25 cellular contexts compared by ENCODE assay signal in the genomic region with DNA sequence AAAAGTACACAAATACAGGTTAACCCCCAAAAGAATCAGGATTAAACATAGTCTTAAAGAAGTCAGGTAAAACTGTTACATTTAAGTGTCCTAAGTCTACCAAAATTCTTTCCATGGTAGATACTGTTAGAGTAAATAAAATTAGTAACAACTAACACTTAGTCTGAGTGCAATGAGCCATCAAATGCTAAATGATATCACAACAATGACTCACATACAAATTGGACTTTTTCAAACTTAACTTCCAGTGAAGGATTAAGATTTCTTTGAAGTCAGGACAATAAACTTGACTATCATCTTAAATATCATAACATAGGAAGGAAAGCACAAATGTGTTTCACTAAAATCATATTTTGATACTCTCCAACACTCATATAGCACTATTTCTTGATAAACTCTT. TPM values are rescaled to one million over a fixed set of nuclear protein-coding genes. Genes with fewer than 3 reads are reported as not detected.
DNase-seq lines count a peak whose midpoint lies in the region; ATAC-seq, FAIRE-seq and TF ChIP-seq lines count a peak whose summit lies in the region.
"Had no signal": no experiment of that assay in that cellular context is flagged by ENCODE, and none has a peak within 500 bp of the region (broad histone marks: within the 10 kb centered on the region; RNA-seq: fewer than 3 reads in every experiment).

No MANE protein-coding gene starts in this region.

- no TSS peak for BruUV-seq in MCF 10A (replicated peaks; lab: Mats Ljungman, UMichigan)

- no peaks in the 10 kb centered on the region for H3K27me3 Mint-ChIP-seq in MCF 10A (ENCODE audit: insufficient read depth, unreplicated experiment)
- H3K27me3 Mint-ChIP-seq in stimulated activated naive B cell treated with anti-CD40 and anti-IgM and Interleukin-4, amounts not matched to agents 10 μg/mL and 1 μg/mL and 100 μg/mL, for 72 hours, result no peaks in the 10 kb centered on the region
- H3K27me3 Mint-ChIP-seq: activated T-helper 17 cell treated with anti-CD3 and anti-CD28 coated beads, Interleukin-2, amount 50 U/mL, for 72 hours; naive B cell had no signal

- H3K9me3 ChIP-seq in breast epithelium, result no peaks in the 10 kb centered on the region
- H3K9me3 ChIP-seq: vagina had no signal

- H3K27ac ChIP-seq in breast epithelium, result no peak overlapping the region
- H3K27ac ChIP-seq: KMS-11, vagina had no signal

- TF ChIP-seq POLR2A in breast epithelium (IDR thresholded peaks at IDR 0.05), result no peak

- peak overlapping the region; percentile 8 for H3K27ac Mint-ChIP-seq in MCF 10A (ENCODE audit: low read depth, unreplicated experiment)
- peak overlapping the region; percentile 14 for H3K27ac Mint-ChIP-seq in stimulated activated naive B cell treated with anti-CD40 and anti-IgM and Interleukin-4, amounts not matched to agents 10 μg/mL and 1 μg/mL and 100 μg/mL, for 72 hours
- H3K27ac Mint-ChIP-seq: activated T-helper 17 cell treated with anti-CD3 and anti-CD28 coated beads, Interleukin-2, amount 50 U/mL, for 72 hours; naive B cell had no signal

- H3K36me3 Mint-ChIP-seq in MCF 10A (ENCODE audit: insufficient read depth, unreplicated experiment), result peaks cover 16% of the 10 kb centered on the region
- H3K36me3 Mint-ChIP-seq in stimulated activated naive B cell treated with anti-CD40 and anti-IgM and Interleukin-4, amounts not matched to agents 10 μg/mL and 1 μg/mL and 100 μg/mL, for 72 hours, result peaks cover 17 to 27% of the 10 kb centered on the region in 2 donors

- H3K27me3 ChIP-seq in breast epithelium (no peaks in the 10 kb centered on the region), bronchial epithelial cell (ENCODE audit: control insufficient read depth, insufficient read depth, low read length) (no peaks in the 10 kb centered on the region)
- H3K27me3 ChIP-seq: vagina had no signal

- H3K9me3 Mint-ChIP-seq in MCF 10A (ENCODE audit: unreplicated experiment), result peaks cover 6% of the 10 kb centered on the region
- peaks cover 5 to 7% of the 10 kb centered on the region in 2 donors for H3K9me3 Mint-ChIP-seq in stimulated activated naive B cell treated with anti-CD40 and anti-IgM and Interleukin-4, amounts not matched to agents 10 μg/mL and 1 μg/mL and 100 μg/mL, for 72 hours
- H3K9me3 Mint-ChIP-seq: activated T-helper 17 cell treated with anti-CD3 and anti-CD28 coated beads, Interleukin-2, amount 50 U/mL, for 72 hours had no signal

- ATAC-seq in stimulated activated naive B cell treated with anti-CD40 and anti-IgM and Interleukin-4, amounts not matched to agents 10 μg/mL and 1 μg/mL and 100 μg/mL, for 72 hours (replicated peaks), result no peak
- ATAC-seq in HG02884 (IDR thresholded peaks at IDR 0.05; ENCODE audit: unreplicated experiment) (no peak), HG03196 (IDR thresholded peaks at IDR 0.05; ENCODE audit: unreplicated experiment) (no peak)
- ATAC-seq: activated T-helper 17 cell treated with anti-CD3 and anti-CD28 coated beads, Interleukin-2, amount 50 U/mL, for 72 hours; GM12878; right cardiac atrium had no signal

- H3K4me3 ChIP-seq in breast epithelium (no peak overlapping the region), bronchial epithelial cell (ENCODE audit: low read depth, low read length) (no peak overlapping the region)
- H3K4me3 ChIP-seq: GM12878, vagina had no signal

- intact Hi-C loops in MCF 10A (cut with micrococcal nuclease), result no loop called here
- intact Hi-C loops in breast epithelium (cut with DNase I; ENCODE audit: low total_unique reads), result no loop called here

- no peak for DNase-seq in MCF 10A (ENCODE audit: unreplicated experiment)
- DNase-seq in breast epithelium (ENCODE audit: low spot score in 2 of 2), result no peak
- peak; percentile 58 for DNase-seq in M059J (ENCODE audit: low read depth)
- peak; percentile 64 for DNase-seq in bronchial epithelial cell (ENCODE audit: low read depth)
- no peak for DNase-seq in stimulated activated naive B cell treated with anti-CD40 and anti-IgM and Interleukin-4, amounts not matched to agents 10 μg/mL and 1 μg/mL and 100 μg/mL, for 72 hours
- DNase-seq in AG20443 (ENCODE audit: low spot score), result no peak
- DNase-seq: activated CD4-positive, CD25-positive, alpha-beta regulatory T cell; central memory CD4-positive, alpha-beta T cell; hippocampal formation; mesenchymal stem cell; naive B cell; NCI-H1048; NCI-H1930; NCI-H226; right cardiac atrium; SK-N-SH had no signal

- POLR2A ChIA-PET in MCF 10A (lab: Yijun Ruan, JAX), result no interaction called here

- peaks cover 13% of the 10 kb centered on the region for H3K4me1 Mint-ChIP-seq in MCF 10A (ENCODE audit: insufficient read depth, unreplicated experiment)
- peaks cover 11 to 24% of the 10 kb centered on the region in 2 donors for H3K4me1 Mint-ChIP-seq in stimulated activated naive B cell treated with anti-CD40 and anti-IgM and Interleukin-4, amounts not matched to agents 10 μg/mL and 1 μg/mL and 100 μg/mL, for 72 hours

- H3K4me3 Mint-ChIP-seq in MCF 10A (ENCODE audit: unreplicated experiment), result no peak overlapping the region
- H3K4me3 Mint-ChIP-seq in stimulated activated naive B cell treated with anti-CD40 and anti-IgM and Interleukin-4, amounts not matched to agents 10 μg/mL and 1 μg/mL and 100 μg/mL, for 72 hours, result no peak overlapping the region
- H3K4me3 Mint-ChIP-seq: activated T-helper 17 cell treated with anti-CD3 and anti-CD28 coated beads, Interleukin-2, amount 50 U/mL, for 72 hours; CD14-positive monocyte had no signal

- CTCF ChIA-PET in MCF 10A (lab: Yijun Ruan, JAX), result interaction anchor here (1.2 kb wide), 1 partner anchor 32 kb away, joined by 3 read pairs; no protein-coding TSS in a partner anchor

- H3K36me3 ChIP-seq in breast epithelium, result no peaks in the 10 kb centered on the region
- H3K36me3 ChIP-seq in bronchial epithelial cell (ENCODE audit: control insufficient read depth, insufficient read depth, low read length), result peaks cover 2% of the 10 kb centered on the region
- H3K36me3 ChIP-seq: vagina had no signal

- H3K4me1 ChIP-seq in breast epithelium, result no peaks in the 10 kb centered on the region

- FAIRE-seq in bronchial epithelial cell (lab: Jason Lieb, UNC), result no peak
- FAIRE-seq: frontal cortex, GM12878, H1 had no signal

- no peak for TF ChIP-seq CTCF in MCF 10A (IDR thresholded peaks at IDR 0.05; ENCODE audit: unreplicated experiment)
- no peak for TF ChIP-seq CTCF in breast epithelium (IDR thresholded peaks at IDR 0.05)
- TF ChIP-seq CTCF in bronchial epithelial cell (IDR thresholded peaks at IDR 0.05; ENCODE audit: insufficient read depth, low read length, severe bottlenecking), result no peak

RNA-seq across cellular contexts. Expression of a gene that starts 43.9 kb away (rescaled TPM):
- total RNA-seq in MCF 10A (2022), result 35.2 and 37.2 TPM in 2 replicates
- total RNA-seq in breast epithelium, result 10 to 100 TPM; 29.8 to 47.7 (median 31.8) TPM
- total RNA-seq in M059J (2014; rRNA removed; shearing (Covaris generic)), result 24.5 and 36.8 TPM in 2 replicates
- total RNA-seq in bronchial epithelial cell, result 24.1 and 26.1 TPM in 2 replicates

Comparison
In these comparisons a context has a peak if more than half of its experiments do, and no peak if none do; other contexts are left out.
1. DNase-seq: peak in M059J (single experiment) and bronchial epithelial cell (single experiment); none in MCF 10A (single experiment), breast epithelium (0 of 2), stimulated activated naive B cell treated with anti-CD40 and anti-IgM and Interleukin-4, amounts not matched to agents 10 μg/mL and 1 μg/mL and 100 μg/mL, for 72 hours (single experiment) and AG20443 (single experiment).